8 cellular contexts compared by ENCODE assay signal in genomic region chr6:99241905-99242534, GRCh38.
DNase-seq lines count a peak whose midpoint lies in the region; ATAC-seq and TF ChIP-seq lines count a peak whose summit lies in the region.

No MANE protein-coding gene starts in this region.

- no peak overlapping the region for H3K27ac Mint-ChIP-seq in T-helper 2 cell treated with Interferon-gamma antibody and Interleukin-4, amounts not matched to agents 5 μg/mL and 100 μg/mL, for 36 hours

- no peak overlapping the region for H3K4me3 Mint-ChIP-seq in T-helper 2 cell treated with Interferon-gamma antibody and Interleukin-4, amounts not matched to agents 5 μg/mL and 100 μg/mL, for 36 hours

- H3K36me3 Mint-ChIP-seq in T-helper 2 cell treated with Interferon-gamma antibody and Interleukin-4, amounts not matched to agents 5 μg/mL and 100 μg/mL, for 36 hours (ENCODE audit: low read depth) = no peaks in the 10 kb centered on the region

- no peak overlapping the region for H3K27ac ChIP-seq in HL-60 (replicated peaks)
- no peak overlapping the region for H3K27ac ChIP-seq in gastroesophageal sphincter

- TF ChIP-seq CTCF in HL-60 (IDR thresholded peaks at IDR 0.05; ENCODE audit: insufficient read depth, low read length) (peak; percentile 32), gastroesophageal sphincter (IDR thresholded peaks at IDR 0.05) (peak in 1 of 4 experiments; percentile 19)

- no peaks in the 10 kb centered on the region for H3K9me3 ChIP-seq in gastroesophageal sphincter

- no peak for TF ChIP-seq POLR2A in gastroesophageal sphincter (IDR thresholded peaks at IDR 0.05)

- H3K4me3 ChIP-seq in HL-60 (replicated peaks; ENCODE audit: insufficient read depth, low read length) (no peak overlapping the region), gastroesophageal sphincter (no peak overlapping the region)

- no peaks in the 10 kb centered on the region for H3K4me1 Mint-ChIP-seq in T-helper 2 cell treated with Interferon-gamma antibody and Interleukin-4, amounts not matched to agents 5 μg/mL and 100 μg/mL, for 36 hours (ENCODE audit: low read depth)

- no peaks in the 10 kb centered on the region for H3K27me3 Mint-ChIP-seq in T-helper 2 cell treated with Interferon-gamma antibody and Interleukin-4, amounts not matched to agents 5 μg/mL and 100 μg/mL, for 36 hours (ENCODE audit: low read depth)

- DNase-seq in ELR (ENCODE audit: low read depth) = peak; percentile 52
- DNase-seq in HL-60 (ENCODE audit: low read depth in 1 of 2, low spot score in 1 of 2) = no peak
- peak; percentile 21 for DNase-seq in SK-N-DZ (ENCODE audit: low spot score)
- DNase-seq in iPS-NIHi7 (ENCODE audit: extremely low spot score) = peak; percentile 57
- no peak for DNase-seq in activated CD4-positive, CD25-positive, alpha-beta regulatory T cell treated with anti-CD3 and anti-CD28 coated beads, Interleukin-2, amount 50 U/mL, for 72 hours
- no peak for DNase-seq in mucosa of gallbladder (ENCODE audit: low spot score)
- no peak for DNase-seq in T-helper 2 cell treated with Interferon-gamma antibody and Interleukin-4, amounts not matched to agents 5 μg/mL and 100 μg/mL, for 36 hours (ENCODE audit: low spot score)

- no peak for ATAC-seq in gastroesophageal sphincter

- H3K4me1 ChIP-seq in gastroesophageal sphincter = no peaks in the 10 kb centered on the region

- H3K27me3 ChIP-seq in HL-60 (ENCODE audit: insufficient read depth, poor library complexity, severe bottlenecking) = no peaks in the 10 kb centered on the region
- peaks cover 4% of the 10 kb centered on the region for H3K27me3 ChIP-seq in gastroesophageal sphincter

- H3K9me3 Mint-ChIP-seq in T-helper 2 cell treated with Interferon-gamma antibody and Interleukin-4, amounts not matched to agents 5 μg/mL and 100 μg/mL, for 36 hours = no peaks in the 10 kb centered on the region

- H3K36me3 ChIP-seq in gastroesophageal sphincter = no peaks in the 10 kb centered on the region

- TF ChIP-seq EP300 in gastroesophageal sphincter (IDR thresholded peaks at IDR 0.05) = no peak

- WGBS in gastroesophageal sphincter (ENCODE audit: low coverage in 1 of 2), 2 donors = 0 to 25% methylated on average over 1 of the region's 5 CpGs

Comparison
In these comparisons a context has a peak if more than half of its experiments do, and no peak if none do; other contexts are left out.
1. DNase-seq: peak in ELR (single experiment), SK-N-DZ (single experiment) and iPS-NIHi7 (single experiment); none in HL-60 (0 of 2), activated CD4-positive, CD25-positive, alpha-beta regulatory T cell treated with anti-CD3 and anti-CD28 coated beads, Interleukin-2, amount 50 U/mL, for 72 hours (single experiment), mucosa of gallbladder (single experiment) and T-helper 2 cell treated with Interferon-gamma antibody and Interleukin-4, amounts not matched to agents 5 μg/mL and 100 μg/mL, for 36 hours (single experiment).